8 cellular contexts compared by ENCODE assay signal in genomic region chr17:7440823-7441174, GRCh38. TPM values are rescaled to one million over a fixed set of nuclear protein-coding genes. Genes with fewer than 3 reads are reported as not detected.
DNase-seq lines count a peak whose midpoint lies in the region; ATAC-seq and TF ChIP-seq lines count a peak whose summit lies in the region.

No MANE protein-coding gene starts in this region.

- H3K9me3 ChIP-seq in iPS DF 6.9 (ENCODE audit: control insufficient read depth, insufficient read depth, low read length), result no peaks in the 10 kb centered on the region
- H3K9me3 ChIP-seq in upper lobe of right lung, result no peaks in the 10 kb centered on the region

- peak overlapping the region; percentile 78 for H3K4me3 Mint-ChIP-seq in activated naive CD4-positive, alpha-beta T cell treated with anti-CD3 and anti-CD28 coated beads for 36 hours
- H3K4me3 Mint-ChIP-seq in activated CD8-positive, alpha-beta T cell treated with anti-CD3 and anti-CD28 coated beads, Interleukin-2, amount 10 ng/mL, durations not matched to agents 7 days and 5 days, result peak overlapping the region; percentile 95
- H3K4me3 Mint-ChIP-seq in type B pancreatic cell, result peak overlapping the region; percentile 93

- no CpG with 5 or more reads among the region's 12 CpGs for WGBS in iPS DF 6.9 (ENCODE audit: insufficient coverage, insufficient read length)

- TF ChIP-seq CTCF in type B pancreatic cell (conservative IDR thresholded peaks at IDR 0.05) (peak; percentile 51), upper lobe of right lung (IDR thresholded peaks at IDR 0.05) (no peak)

- H3K4me1 ChIP-seq in iPS DF 6.9 (ENCODE audit: control insufficient read depth, insufficient read depth, low read length), result 0 out of 2 replicates have a peak, but pooled peaks cover 3% of the 10 kb centered on the region
- H3K4me1 ChIP-seq in upper lobe of right lung, result peaks cover 45% of the 10 kb centered on the region

- intact Hi-C loops in activated naive CD4-positive, alpha-beta T cell treated with anti-CD3 and anti-CD28 coated beads for 36 hours (cut with micrococcal nuclease), result no loop called here
- intact Hi-C loops in upper lobe of right lung (cut with DNase I) (no loop called here), posterior cingulate gyrus (cut with DNase I) (no loop called here)

- DNase-seq in activated naive CD4-positive, alpha-beta T cell treated with anti-CD3 and anti-CD28 coated beads for 36 hours, result no peak
- DNase-seq in activated naive CD4-positive, alpha-beta T cell treated with anti-CD3 and anti-CD28 coated beads, Interleukin-2, amount 50 U/mL, for 16 hours, result no peak
- DNase-seq in activated CD8-positive, alpha-beta T cell treated with anti-CD3 and anti-CD28 coated beads, Interleukin-2, amount 10 ng/mL, durations not matched to agents 7 days and 5 days, result peak; percentile 35
- DNase-seq in iPS DF 6.9 (ENCODE audit: low read depth, low spot score) (no peak), type B pancreatic cell (ENCODE audit: extremely low spot score, unreplicated experiment) (no peak), upper lobe of right lung (no peak), posterior cingulate gyrus (no peak), SHP77 (lab: John Stamatoyannopoulos, UW) (no peak)

- H3K36me3 Mint-ChIP-seq in activated naive CD4-positive, alpha-beta T cell treated with anti-CD3 and anti-CD28 coated beads for 36 hours (ENCODE audit: low read depth), result no peaks in the 10 kb centered on the region
- H3K36me3 Mint-ChIP-seq in activated CD8-positive, alpha-beta T cell treated with anti-CD3 and anti-CD28 coated beads, Interleukin-2, amount 10 ng/mL, durations not matched to agents 7 days and 5 days (ENCODE audit: low read depth), result peaks cover 22% of the 10 kb centered on the region
- H3K36me3 Mint-ChIP-seq in type B pancreatic cell, result peaks cover 5% of the 10 kb centered on the region

- no peak overlapping the region for H3K27ac Mint-ChIP-seq in activated naive CD4-positive, alpha-beta T cell treated with anti-CD3 and anti-CD28 coated beads for 36 hours
- H3K27ac Mint-ChIP-seq in activated CD8-positive, alpha-beta T cell treated with anti-CD3 and anti-CD28 coated beads, Interleukin-2, amount 10 ng/mL, durations not matched to agents 7 days and 5 days, result peak overlapping the region; percentile 56
- H3K27ac Mint-ChIP-seq in type B pancreatic cell, result peak overlapping the region; percentile 86

- H3K27me3 Mint-ChIP-seq in activated naive CD4-positive, alpha-beta T cell treated with anti-CD3 and anti-CD28 coated beads for 36 hours (ENCODE audit: low read depth), result peaks cover 57% of the 10 kb centered on the region
- H3K27me3 Mint-ChIP-seq in activated CD8-positive, alpha-beta T cell treated with anti-CD3 and anti-CD28 coated beads, Interleukin-2, amount 10 ng/mL, durations not matched to agents 7 days and 5 days (ENCODE audit: low read depth), result peaks cover 27% of the 10 kb centered on the region
- peaks cover 65% of the 10 kb centered on the region for H3K27me3 Mint-ChIP-seq in type B pancreatic cell

- H3K4me1 Mint-ChIP-seq in activated naive CD4-positive, alpha-beta T cell treated with anti-CD3 and anti-CD28 coated beads for 36 hours (ENCODE audit: low read depth), result peaks cover 52% of the 10 kb centered on the region
- H3K4me1 Mint-ChIP-seq in activated CD8-positive, alpha-beta T cell treated with anti-CD3 and anti-CD28 coated beads, Interleukin-2, amount 10 ng/mL, durations not matched to agents 7 days and 5 days (ENCODE audit: low read depth), result peaks cover 53% of the 10 kb centered on the region
- peaks cover 29% of the 10 kb centered on the region for H3K4me1 Mint-ChIP-seq in type B pancreatic cell (ENCODE audit: unreplicated experiment)

- CTCF ChIA-PET in activated naive CD4-positive, alpha-beta T cell treated with anti-CD3 and anti-CD28 coated beads for 36 hours (lab: Charles Lee), result interaction anchor here (0.6 to 2.9 kb wide), 7 partner anchors 45 to 148 kb away, joined by 3 to 18 read pairs (median 3); no protein-coding TSS in a partner anchor
- CTCF ChIA-PET in activated CD8-positive, alpha-beta T cell treated with anti-CD3 and anti-CD28 coated beads, Interleukin-2, amount 10 ng/mL, durations not matched to agents 7 days and 5 days (lab: Charles Lee), result interaction anchor here (0.6 to 6.5 kb wide), 9 partner anchors 12 to 247 kb away, joined by 4 to 78 read pairs (median 5); partner anchors contain the start of genes SENP3, SLC35G6, SOX15 and WRAP53

- POLR2A ChIA-PET in activated CD8-positive, alpha-beta T cell treated with anti-CD3 and anti-CD28 coated beads, Interleukin-2, amount 10 ng/mL, durations not matched to agents 7 days and 5 days (lab: Charles Lee), result interaction anchor here (0.6 to 2.9 kb wide), 5 partner anchors 14 to 86 kb away, joined by 3 to 20 read pairs (median 7); partner anchors contain the start of genes POLR2A, TMEM256 and TMEM95

- no peak for ATAC-seq in activated CD8-positive, alpha-beta T cell treated with anti-CD3 and anti-CD28 coated beads, Interleukin-2, amount 10 ng/mL, durations not matched to agents 7 days and 5 days
- no peak for ATAC-seq in upper lobe of right lung

- H3K36me3 ChIP-seq in iPS DF 6.9 (ENCODE audit: control insufficient read depth, insufficient read depth, low read length), result no peaks in the 10 kb centered on the region
- no peaks in the 10 kb centered on the region for H3K36me3 ChIP-seq in upper lobe of right lung

- H3K9me3 Mint-ChIP-seq in activated naive CD4-positive, alpha-beta T cell treated with anti-CD3 and anti-CD28 coated beads for 36 hours, result no peaks in the 10 kb centered on the region
- H3K9me3 Mint-ChIP-seq in activated CD8-positive, alpha-beta T cell treated with anti-CD3 and anti-CD28 coated beads, Interleukin-2, amount 10 ng/mL, durations not matched to agents 7 days and 5 days (ENCODE audit: insufficient read depth), result no peaks in the 10 kb centered on the region
- no peaks in the 10 kb centered on the region for H3K9me3 Mint-ChIP-seq in type B pancreatic cell

- peak overlapping the region; percentile 57; the same call in 1 of the 2 replicates for H3K4me3 ChIP-seq in iPS DF 6.9 (ENCODE audit: low read length)
- H3K4me3 ChIP-seq in upper lobe of right lung, result no peak overlapping the region

- H3K27ac ChIP-seq in iPS DF 6.9 (ENCODE audit: low read length), result no peak overlapping the region
- no peak overlapping the region for H3K27ac ChIP-seq in upper lobe of right lung

- H3K27me3 ChIP-seq in iPS DF 6.9 (ENCODE audit: control insufficient read depth, insufficient read depth, low read length) (no peaks in the 10 kb centered on the region; the same call in 1 of the 2 replicates), upper lobe of right lung (peaks cover 29% of the 10 kb centered on the region)

RNA-seq across cellular contexts. Expression of gene FGF11, which starts 1.5 kb away (rescaled TPM):
- total RNA-seq in activated naive CD4-positive, alpha-beta T cell treated with anti-CD3 and anti-CD28 coated beads for 36 hours, result 1 to 10 TPM; 1.3 to 1.6 TPM
- total RNA-seq in activated CD8-positive, alpha-beta T cell treated with anti-CD3 and anti-CD28 coated beads, Interleukin-2, amount 10 ng/mL, durations not matched to agents 7 days and 5 days, result 10 to 100 TPM; 16.6 to 18.8 TPM
- total RNA-seq in type B pancreatic cell (ENCODE audit: low replicate concordance), result 21.8 and 76.0 TPM in 2 replicates
- total RNA-seq in upper lobe of right lung, result 1.1 TPM

RNA-seq across cellular contexts. Expression of gene CHRNB1, which starts 4.1 kb away (rescaled TPM):
- 1 to 10 TPM; 5.1 to 5.9 TPM for total RNA-seq in activated naive CD4-positive, alpha-beta T cell treated with anti-CD3 and anti-CD28 coated beads for 36 hours
- total RNA-seq in activated CD8-positive, alpha-beta T cell treated with anti-CD3 and anti-CD28 coated beads, Interleukin-2, amount 10 ng/mL, durations not matched to agents 7 days and 5 days, result 10 to 100 TPM; 14.1 to 15.7 TPM
- 16.4 and 51.1 TPM in 2 replicates for total RNA-seq in type B pancreatic cell (ENCODE audit: low replicate concordance)
- 10.1 TPM for total RNA-seq in upper lobe of right lung

RNA-seq across cellular contexts. Expression of gene TMEM102, which starts 5.6 kb away (rescaled TPM):
- total RNA-seq in activated naive CD4-positive, alpha-beta T cell treated with anti-CD3 and anti-CD28 coated beads for 36 hours, result 1 to 10 TPM; 3.3 to 3.5 TPM
- 10 to 100 TPM; 16.5 to 18.1 TPM for total RNA-seq in activated CD8-positive, alpha-beta T cell treated with anti-CD3 and anti-CD28 coated beads, Interleukin-2, amount 10 ng/mL, durations not matched to agents 7 days and 5 days
- total RNA-seq in type B pancreatic cell (ENCODE audit: low replicate concordance), result 6.4 and 15.9 TPM in 2 replicates
- 7.4 TPM for total RNA-seq in upper lobe of right lung

RNA-seq across cellular contexts. Expression of gene SPEM3, which starts 12.1 kb away (rescaled TPM):
- total RNA-seq in activated naive CD4-positive, alpha-beta T cell treated with anti-CD3 and anti-CD28 coated beads for 36 hours, result not detected
- total RNA-seq in activated CD8-positive, alpha-beta T cell treated with anti-CD3 and anti-CD28 coated beads, Interleukin-2, amount 10 ng/mL, durations not matched to agents 7 days and 5 days, result not detected
- total RNA-seq in type B pancreatic cell (ENCODE audit: low replicate concordance) (not detected in 2 replicates), upper lobe of right lung (not detected)

RNA-seq across cellular contexts. Expression of gene SPEM2, which starts 15.4 kb away (rescaled TPM):
- not detected for total RNA-seq in activated naive CD4-positive, alpha-beta T cell treated with anti-CD3 and anti-CD28 coated beads for 36 hours
- not detected for total RNA-seq in activated CD8-positive, alpha-beta T cell treated with anti-CD3 and anti-CD28 coated beads, Interleukin-2, amount 10 ng/mL, durations not matched to agents 7 days and 5 days
- total RNA-seq in type B pancreatic cell (ENCODE audit: low replicate concordance) (not detected in 2 replicates), upper lobe of right lung (not detected)
